ENCODE assay signal across 21 cellular contexts in the genomic region with DNA sequence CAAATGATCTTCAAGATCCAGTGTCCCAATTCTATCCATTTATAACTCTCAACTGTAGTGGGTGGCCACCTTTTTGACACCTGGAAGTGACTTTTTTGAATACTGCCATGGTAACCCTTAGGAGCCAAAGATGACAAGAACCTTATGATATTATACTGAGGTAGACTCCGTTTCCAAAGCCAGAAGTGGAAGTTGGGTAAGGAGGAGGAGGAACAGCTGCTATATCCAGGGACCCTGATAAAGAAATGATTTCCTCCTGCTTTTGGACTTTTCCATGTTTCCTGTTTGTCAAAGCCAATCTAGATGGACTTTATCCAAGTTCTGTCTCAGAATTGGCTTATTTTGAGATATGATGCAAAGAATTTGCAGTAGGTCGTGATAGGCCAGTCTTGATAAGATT. TPM values are rescaled to one million over a fixed set of nuclear protein-coding genes. Genes with fewer than 3 reads are reported as not detected.
"Had no signal": no experiment of that assay in that cellular context is flagged by ENCODE, and none has a peak within 500 bp of the region (broad histone marks: within the 10 kb centered on the region; RNA-seq: fewer than 3 reads in every experiment).

No MANE protein-coding gene starts in this region.

- DNase-seq: Karpas-422, KBM-7, MG63, NCI-H1092, NCI-H1105 treated with DMSO at 0.1 percent for 48 hours, NCI-H1417 treated with DMSO at 0.1 percent for 48 hours, NCI-H146, NCI-H1694 treated with DMSO at 0.1 percent for 48 hours, NCI-H1930, NCI-H2081, NCI-H2107, NCI-H2227 treated with DMSO at 0.1 percent for 48 hours, NCI-H446, NCI-H510A, NCI-H524 treated with DMSO at 0.1 percent for 48 hours, NCI-H69, NCI-H774, RPMI8226, SK-N-SH, SW 1271 had no signal

- H3K9me3 ChIP-seq: MG63, SK-N-SH had no signal

- H3K27me3 ChIP-seq: MG63 had no signal

- H3K4me3 ChIP-seq: MG63 had no signal

RNA-seq across cellular contexts. Expression of gene TRIM9, which starts 14.3 kb away (rescaled TPM):
- total RNA-seq: HT-29 had no signal
